8 cellular contexts compared by ENCODE assay signal in genomic region chr7:107579881-107580715, GRCh38. TPM values are rescaled to one million over a fixed set of nuclear protein-coding genes. Genes with fewer than 3 reads are reported as not detected.
DNase-seq lines count a peak whose midpoint lies in the region; ATAC-seq lines count a peak whose summit lies in the region.

Gene BCAP29 (plus strand): TSS chr7:107580246. CDS start chr7:107580773, 527 bp downstream.

- no peaks in the 10 kb centered on the region for H3K9me3 ChIP-seq in SJCRH30 (replicated peaks)
- H3K9me3 ChIP-seq in neuron (ENCODE audit: low read length): no peaks in the 10 kb centered on the region

- H3K36me3 ChIP-seq in SJCRH30 (peaks cover under 1% of the 10 kb centered on the region; the same call in 1 of the 2 replicates), neuron (ENCODE audit: insufficient read depth, low read length) (peaks cover 28% of the 10 kb centered on the region)

- H3K4me1 ChIP-seq in SJCRH30: 0 out of 2 replicates have a peak, but pooled peaks cover 2% of the 10 kb centered on the region
- peaks cover 7% of the 10 kb centered on the region for H3K4me1 ChIP-seq in neuron (ENCODE audit: insufficient read depth, low read length)

- H3K4me3 ChIP-seq in SJCRH30 (peak within 1 kb of the TSS; percentile 87), neuron (ENCODE audit: low read length) (peak within 1 kb of the TSS; percentile 94)

- H3K27ac ChIP-seq in SJCRH30 (peak within 1 kb of the TSS; percentile 74), substantia nigra (ENCODE audit: low read depth, low read length, poor library complexity, severe bottlenecking) (peak within 1 kb of the TSS; percentile 69)

- peak within 1 kb of the TSS; percentile 89 for H2AFZ ChIP-seq in neuron (ENCODE audit: low read depth, low read length)

- DNase-seq in ELF-1 (ENCODE audit: low read depth, low spot score): peak; percentile 83
- DNase-seq in KG1 (lab: John Stamatoyannopoulos, UW): peak; percentile 9
- DNase-seq in SJCRH30: peak; percentile 82 to 85
- peak; percentile 14 to 62 (median 22) for DNase-seq in activated naive CD4-positive, alpha-beta T cell (lab: John Stamatoyannopoulos, UW)
- DNase-seq in foreskin melanocyte: peak; percentile 50
- DNase-seq in substantia nigra (lab: John Stamatoyannopoulos, UW): peak in 47 of 49 donors; percentile 16 to 85 (median 69)

- ATAC-seq in GM21717 (IDR thresholded peaks at IDR 0.05; ENCODE audit: unreplicated experiment): peak; percentile 93

- no peaks in the 10 kb centered on the region for H3K27me3 ChIP-seq in SJCRH30
- no peaks in the 10 kb centered on the region for H3K27me3 ChIP-seq in neuron (ENCODE audit: insufficient read depth, low read length)

RNA-seq across cellular contexts. Expression of gene BCAP29, which starts in this region (rescaled TPM):
- total RNA-seq in SJCRH30 (2014; rRNA removed; shearing (Covaris generic)): 66.8 and 71.3 TPM in 2 replicates

Comparison
In these comparisons a context has a peak if more than half of its experiments do, and no peak if none do; other contexts are left out.
1. Peak in every context shown above with its lines: DNase-seq, ATAC-seq, H3K4me3 ChIP-seq and H3K27ac ChIP-seq.
2. DNase-seq: peak in every context shown above with its lines; median percentile 84 in SJCRH30; 83 in ELF-1; 69 in substantia nigra; 50 in foreskin melanocyte; 22 in activated naive CD4-positive, alpha-beta T cell; 9 in KG1.